ENCODE assay signal across 1 cellular context in genomic region chr2:10285578-10286198, GRCh38.
TF ChIP-seq lines count a peak whose summit lies in the region.

No MANE protein-coding gene starts in this region.

TF ChIP-seq in K562, 482 proteins besides CTCF, POLR2A, EP300 and RAD21 (continued from another document and continues in another):
- no peak for TF ChIP-seq ZBTB12 (CRISPR knock-in tag; IDR thresholded peaks at IDR 0.05)
- TF ChIP-seq NCOA6 (IDR thresholded peaks at IDR 0.05) = no peak
- no peak for TF ChIP-seq CCAR2 (IDR thresholded peaks at IDR 0.05; ENCODE audit: low read depth, low read length)
- no peak for TF ChIP-seq TFAM (CRISPR knock-in tag; conservative IDR thresholded peaks at IDR 0.05)
- TF ChIP-seq SRF (CRISPR knock-in tag; IDR thresholded peaks at IDR 0.05) = no peak
- no peak for TF ChIP-seq ZBTB40 (IDR thresholded peaks at IDR 0.05)
- no peak for TF ChIP-seq ZBTB40 (CRISPR knock-in tag; IDR thresholded peaks at IDR 0.05)
- TF ChIP-seq JUNB (CRISPR knock-in tag; conservative IDR thresholded peaks at IDR 0.05) = no peak
- TF ChIP-seq HLTF (IDR thresholded peaks at IDR 0.05) = no peak
- no peak for TF ChIP-seq ZNF436 (CRISPR knock-in tag; IDR thresholded peaks at IDR 0.05)
- TF ChIP-seq ZNF696 (CRISPR knock-in tag; conservative IDR thresholded peaks at IDR 0.05) = no peak
- peak; percentile 24; the same call in 1 of the 2 replicates for TF ChIP-seq MAX (CRISPR knock-in tag; IDR thresholded peaks at IDR 0.05)
- TF ChIP-seq ZNF766 (CRISPR knock-in tag; conservative IDR thresholded peaks at IDR 0.05) = peak; percentile 64
- TF ChIP-seq CC2D1A (IDR thresholded peaks at IDR 0.05) = no peak
- no peak for TF ChIP-seq HNRNPH1 (optimal IDR thresholded peaks at IDR 0.05; ENCODE audit: low read depth, low read length)
- no peak for TF ChIP-seq MTA1 (IDR thresholded peaks at IDR 0.05; ENCODE audit: borderline replicate concordance)
- TF ChIP-seq HOXB6 (CRISPR knock-in tag; IDR thresholded peaks at IDR 0.05; ENCODE audit: borderline replicate concordance) = no peak
- TF ChIP-seq RERE (CRISPR knock-in tag; IDR thresholded peaks at IDR 0.05; ENCODE audit: borderline replicate concordance) = no peak
- no peak for TF ChIP-seq RBBP5 (IDR thresholded peaks at IDR 0.05; ENCODE audit: borderline replicate concordance, insufficient read depth, low read length, poor library complexity, severe bottlenecking)
- 0 out of 2 replicates have a peak, but pooled peaks have one; percentile 22 for TF ChIP-seq MEF2D (tag; conservative IDR thresholded peaks at IDR 0.05; ENCODE audit: low read depth)
- no peak for TF ChIP-seq ZNF274 (IDR thresholded peaks at IDR 0.05; ENCODE audit: borderline replicate concordance, low read depth, low read length)
- no peak for TF ChIP-seq TCF7L2 (IDR thresholded peaks at IDR 0.05; ENCODE audit: low read depth, low read length)
- no peak for TF ChIP-seq NCOA2 (IDR thresholded peaks at IDR 0.05; ENCODE audit: partially characterized antibody in 2 of 2)
- TF ChIP-seq VEZF1 (CRISPR knock-in tag; IDR thresholded peaks at IDR 0.05) = peak; percentile 38
- no peak for TF ChIP-seq ZBTB33 (CRISPR knock-in tag; IDR thresholded peaks at IDR 0.05)
- TF ChIP-seq TCF3 (CRISPR knock-in tag; IDR thresholded peaks at IDR 0.05) = no peak
- no peak for TF ChIP-seq HEY1 (CRISPR knock-in tag; IDR thresholded peaks at IDR 0.05; ENCODE audit: borderline replicate concordance)
- TF ChIP-seq SMAD4 (CRISPR knock-in tag; conservative IDR thresholded peaks at IDR 0.05) = 0 out of 2 replicates have a peak, but pooled peaks have one; percentile 17
- TF ChIP-seq ZNF165 (CRISPR knock-in tag; IDR thresholded peaks at IDR 0.05; ENCODE audit: borderline replicate concordance) = no peak
- TF ChIP-seq MTF1 (CRISPR knock-in tag; IDR thresholded peaks at IDR 0.05; ENCODE audit: borderline replicate concordance) = no peak
- no peak for TF ChIP-seq SIRT6 (IDR thresholded peaks at IDR 0.05; ENCODE audit: low read depth, low read length)
- no peak for TF ChIP-seq SAP30 (IDR thresholded peaks at IDR 0.05; ENCODE audit: borderline replicate concordance, insufficient read depth, low read depth, low read length, poor library complexity, severe bottlenecking)
- TF ChIP-seq SUPT5H (IDR thresholded peaks at IDR 0.05) = no peak
- TF ChIP-seq ARID1B (IDR thresholded peaks at IDR 0.05) = 0 out of 2 replicates have a peak, but pooled peaks have one; percentile 17
- no peak for TF ChIP-seq IRF9 (tag; IDR thresholded peaks at IDR 0.05)
- TF ChIP-seq ZNF133 (CRISPR knock-in tag; IDR thresholded peaks at IDR 0.05) = no peak
- no peak for TF ChIP-seq MED1 (CRISPR knock-in tag; IDR thresholded peaks at IDR 0.05; ENCODE audit: borderline replicate concordance)
- no peak for TF ChIP-seq ZNF140 (CRISPR knock-in tag; IDR thresholded peaks at IDR 0.05)
- TF ChIP-seq ZFP91 (CRISPR knock-in tag; IDR thresholded peaks at IDR 0.05) = no peak
